1 cellular context compared by ENCODE assay signal in the genomic region with DNA sequence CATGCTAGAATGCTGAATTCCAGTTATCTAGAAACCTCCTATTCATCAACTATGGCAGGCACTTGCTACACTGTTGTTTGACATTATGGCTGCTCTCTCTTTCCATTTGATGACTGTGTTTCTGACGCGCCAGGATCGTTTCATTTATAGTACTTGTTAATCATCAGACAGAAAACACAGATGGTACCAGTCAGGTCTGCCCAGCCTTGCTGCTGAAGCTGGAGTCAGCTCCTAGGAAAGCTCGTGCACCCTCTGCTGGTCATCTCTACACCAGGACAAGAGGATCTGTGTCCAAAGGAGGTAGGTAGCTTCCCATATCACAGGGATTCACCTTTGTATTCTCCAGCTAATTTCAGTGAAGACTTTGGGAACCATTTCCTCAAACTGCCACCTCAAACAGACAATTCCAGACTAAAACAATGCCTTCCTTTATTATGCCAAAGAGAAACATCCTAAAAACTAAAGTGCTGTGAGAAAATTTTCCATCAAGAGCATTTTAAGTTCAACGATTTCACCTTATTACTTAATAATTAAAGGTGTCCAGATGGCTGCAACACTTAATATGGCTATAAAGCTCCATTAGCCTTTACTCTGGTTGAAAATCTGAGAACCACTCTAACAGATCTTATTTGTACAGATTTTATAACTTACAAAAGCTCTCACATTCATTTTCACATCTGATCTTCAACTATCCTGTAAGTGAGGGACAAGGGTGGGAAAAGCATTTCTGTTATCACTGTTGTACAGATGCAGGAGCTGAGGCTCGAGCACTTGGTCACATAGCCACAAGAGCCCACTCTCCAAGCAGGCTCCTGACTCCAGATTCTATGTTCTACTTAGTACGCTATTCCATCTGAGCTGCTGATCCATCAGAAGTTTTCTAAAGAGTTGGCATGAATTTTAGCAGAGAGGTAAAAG.
TF ChIP-seq lines count a peak whose summit lies in the region.

No MANE protein-coding gene starts in this region.

TF ChIP-seq in GM12878, 131 proteins besides CTCF, POLR2A, EP300 and RAD21 (continues in another document):
- TF ChIP-seq POLR2AphosphoS5 (IDR thresholded peaks at IDR 0.05; ENCODE audit: low read length), result peak; percentile 71; the same call in 1 of the 2 replicates
- peak; percentile 84 for TF ChIP-seq NBN (IDR thresholded peaks at IDR 0.05)
- no peak for TF ChIP-seq MAX (IDR thresholded peaks at IDR 0.05; ENCODE audit: low read depth, low read length)
- TF ChIP-seq IKZF1 (conservative IDR thresholded peaks at IDR 0.05), result peak; percentile 75
- TF ChIP-seq MEF2B (IDR thresholded peaks at IDR 0.05; ENCODE audit: partially characterized antibody, poor library complexity, severe bottlenecking), result peak; percentile 30
- TF ChIP-seq JUND (IDR thresholded peaks at IDR 0.05; ENCODE audit: low read depth, low read length), result no peak
- TF ChIP-seq EGR1 (IDR thresholded peaks at IDR 0.05; ENCODE audit: borderline replicate concordance in 1 of 2, low read depth in 2 of 2, low read length in 2 of 2), result no peak
- TF ChIP-seq, protein P1, sequence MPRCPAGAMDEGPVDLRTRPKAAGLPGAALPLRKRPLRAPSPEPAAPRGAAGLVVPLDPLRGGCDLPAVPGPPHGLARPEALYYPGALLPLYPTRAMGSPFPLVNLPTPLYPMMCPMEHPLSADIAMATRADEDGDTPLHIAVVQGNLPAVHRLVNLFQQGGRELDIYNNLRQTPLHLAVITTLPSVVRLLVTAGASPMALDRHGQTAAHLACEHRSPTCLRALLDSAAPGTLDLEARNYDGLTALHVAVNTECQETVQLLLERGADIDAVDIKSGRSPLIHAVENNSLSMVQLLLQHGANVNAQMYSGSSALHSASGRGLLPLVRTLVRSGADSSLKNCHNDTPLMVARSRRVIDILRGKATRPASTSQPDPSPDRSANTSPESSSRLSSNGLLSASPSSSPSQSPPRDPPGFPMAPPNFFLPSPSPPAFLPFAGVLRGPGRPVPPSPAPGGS (IDR thresholded peaks at IDR 0.05; ENCODE audit: borderline replicate concordance, insufficient read depth, low read depth, low read length, poor library complexity, severe bottlenecking), result no peak
- TF ChIP-seq RUNX3 (IDR thresholded peaks at IDR 0.05; ENCODE audit: low read length), result peak; percentile 32; the same call in 1 of the 2 replicates
- TF ChIP-seq HDAC2 (IDR thresholded peaks at IDR 0.05), result no peak
- TF ChIP-seq, protein P2, sequence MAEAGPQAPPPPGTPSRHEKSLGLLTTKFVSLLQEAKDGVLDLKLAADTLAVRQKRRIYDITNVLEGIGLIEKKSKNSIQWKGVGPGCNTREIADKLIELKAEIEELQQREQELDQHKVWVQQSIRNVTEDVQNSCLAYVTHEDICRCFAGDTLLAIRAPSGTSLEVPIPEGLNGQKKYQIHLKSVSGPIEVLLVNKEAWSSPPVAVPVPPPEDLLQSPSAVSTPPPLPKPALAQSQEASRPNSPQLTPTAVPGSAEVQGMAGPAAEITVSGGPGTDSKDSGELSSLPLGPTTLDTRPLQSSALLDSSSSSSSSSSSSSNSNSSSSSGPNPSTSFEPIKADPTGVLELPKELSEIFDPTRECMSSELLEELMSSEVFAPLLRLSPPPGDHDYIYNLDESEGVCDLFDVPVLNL (IDR thresholded peaks at IDR 0.05; ENCODE audit: low read depth, low read length), result no peak
- TF ChIP-seq RB1 (IDR thresholded peaks at IDR 0.05; ENCODE audit: borderline replicate concordance), result no peak
- TF ChIP-seq MTA2 (IDR thresholded peaks at IDR 0.05; ENCODE audit: low read depth), result 0 out of 2 replicates have a peak, but pooled peaks have one; percentile 43
- TF ChIP-seq, protein P3, sequence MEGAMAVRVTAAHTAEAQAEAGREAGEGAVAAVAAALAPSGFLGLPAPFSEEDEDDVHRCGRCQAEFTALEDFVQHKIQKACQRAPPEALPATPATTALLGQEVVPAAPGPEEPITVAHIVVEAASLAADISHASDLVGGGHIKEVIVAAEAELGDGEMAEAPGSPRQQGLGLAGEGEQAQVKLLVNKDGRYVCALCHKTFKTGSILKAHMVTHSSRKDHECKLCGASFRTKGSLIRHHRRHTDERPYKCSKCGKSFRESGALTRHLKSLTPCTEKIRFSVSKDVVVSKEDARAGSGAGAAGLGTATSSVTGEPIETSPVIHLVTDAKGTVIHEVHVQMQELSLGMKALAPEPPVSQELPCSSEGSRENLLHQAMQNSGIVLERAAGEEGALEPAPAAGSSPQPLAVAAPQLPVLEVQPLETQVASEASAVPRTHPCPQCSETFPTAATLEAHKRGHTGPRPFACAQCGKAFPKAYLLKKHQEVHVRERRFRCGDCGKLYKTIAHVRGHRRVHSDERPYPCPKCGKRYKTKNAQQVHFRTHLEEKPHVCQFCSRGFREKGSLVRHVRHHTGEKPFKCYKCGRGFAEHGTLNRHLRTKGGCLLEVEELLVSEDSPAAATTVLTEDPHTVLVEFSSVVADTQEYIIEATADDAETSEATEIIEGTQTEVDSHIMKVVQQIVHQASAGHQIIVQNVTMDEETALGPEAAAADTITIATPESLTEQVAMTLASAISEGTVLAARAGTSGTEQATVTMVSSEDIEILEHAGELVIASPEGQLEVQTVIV (IDR thresholded peaks at IDR 0.05; ENCODE audit: borderline replicate concordance, partially characterized antibody), result no peak
- TF ChIP-seq STAT3 (IDR thresholded peaks at IDR 0.05; ENCODE audit: low read depth, low read length), result no peak
- TF ChIP-seq IRF3 (IDR thresholded peaks at IDR 0.05), result no peak
- TF ChIP-seq MYC (IDR thresholded peaks at IDR 0.05; ENCODE audit: insufficient read depth, insufficient read length, insufficient replicate concordance, low read length, severe bottlenecking), result no peak
- TF ChIP-seq IRF5 (IDR thresholded peaks at IDR 0.05; ENCODE audit: borderline replicate concordance), result no peak
- no peak for TF ChIP-seq RAD51 (IDR thresholded peaks at IDR 0.05)
- TF ChIP-seq, protein P4, sequence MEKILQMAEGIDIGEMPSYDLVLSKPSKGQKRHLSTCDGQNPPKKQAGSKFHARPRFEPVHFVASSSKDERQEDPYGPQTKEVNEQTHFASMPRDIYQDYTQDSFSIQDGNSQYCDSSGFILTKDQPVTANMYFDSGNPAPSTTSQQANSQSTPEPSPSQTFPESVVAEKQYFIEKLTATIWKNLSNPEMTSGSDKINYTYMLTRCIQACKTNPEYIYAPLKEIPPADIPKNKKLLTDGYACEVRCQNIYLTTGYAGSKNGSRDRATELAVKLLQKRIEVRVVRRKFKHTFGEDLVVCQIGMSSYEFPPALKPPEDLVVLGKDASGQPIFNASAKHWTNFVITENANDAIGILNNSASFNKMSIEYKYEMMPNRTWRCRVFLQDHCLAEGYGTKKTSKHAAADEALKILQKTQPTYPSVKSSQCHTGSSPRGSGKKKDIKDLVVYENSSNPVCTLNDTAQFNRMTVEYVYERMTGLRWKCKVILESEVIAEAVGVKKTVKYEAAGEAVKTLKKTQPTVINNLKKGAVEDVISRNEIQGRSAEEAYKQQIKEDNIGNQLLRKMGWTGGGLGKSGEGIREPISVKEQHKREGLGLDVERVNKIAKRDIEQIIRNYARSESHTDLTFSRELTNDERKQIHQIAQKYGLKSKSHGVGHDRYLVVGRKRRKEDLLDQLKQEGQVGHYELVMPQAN (conservative IDR thresholded peaks at IDR 0.05), result no peak
- no peak for TF ChIP-seq NFXL1 (IDR thresholded peaks at IDR 0.05; ENCODE audit: borderline replicate concordance)
- no peak for TF ChIP-seq TAF1 (IDR thresholded peaks at IDR 0.05; ENCODE audit: borderline replicate concordance, low read depth, low read length)
- peak; percentile 60 for TF ChIP-seq RELA (IDR thresholded peaks at IDR 0.05; ENCODE audit: borderline replicate concordance, partially characterized antibody)
- no peak for TF ChIP-seq BMI1 (IDR thresholded peaks at IDR 0.05; ENCODE audit: borderline replicate concordance)
- TF ChIP-seq, protein P5, sequence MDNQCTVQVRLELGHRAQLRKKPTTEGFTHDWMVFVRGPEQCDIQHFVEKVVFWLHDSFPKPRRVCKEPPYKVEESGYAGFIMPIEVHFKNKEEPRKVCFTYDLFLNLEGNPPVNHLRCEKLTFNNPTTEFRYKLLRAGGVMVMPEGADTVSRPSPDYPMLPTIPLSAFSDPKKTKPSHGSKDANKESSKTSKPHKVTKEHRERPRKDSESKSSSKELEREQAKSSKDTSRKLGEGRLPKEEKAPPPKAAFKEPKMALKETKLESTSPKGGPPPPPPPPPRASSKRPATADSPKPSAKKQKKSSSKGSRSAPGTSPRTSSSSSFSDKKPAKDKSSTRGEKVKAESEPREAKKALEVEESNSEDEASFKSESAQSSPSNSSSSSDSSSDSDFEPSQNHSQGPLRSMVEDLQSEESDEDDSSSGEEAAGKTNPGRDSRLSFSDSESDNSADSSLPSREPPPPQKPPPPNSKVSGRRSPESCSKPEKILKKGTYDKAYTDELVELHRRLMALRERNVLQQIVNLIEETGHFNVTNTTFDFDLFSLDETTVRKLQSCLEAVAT (IDR thresholded peaks at IDR 0.05), result peak; percentile 80
- no peak for TF ChIP-seq ZNF217 (IDR thresholded peaks at IDR 0.05)
- peak; percentile 85; the same call in 1 of the 2 replicates for TF ChIP-seq SMARCA5 (IDR thresholded peaks at IDR 0.05)
- no peak for TF ChIP-seq TBL1XR1 (IDR thresholded peaks at IDR 0.05; ENCODE audit: low read depth, low read length)
- 0 out of 2 replicates have a peak, but pooled peaks have one; percentile 83 for TF ChIP-seq WRNIP1 (IDR thresholded peaks at IDR 0.05; ENCODE audit: borderline replicate concordance, low read depth, low read length)
- no peak for TF ChIP-seq TCF7 (IDR thresholded peaks at IDR 0.05; ENCODE audit: borderline replicate concordance)
- TF ChIP-seq ZBED1 (IDR thresholded peaks at IDR 0.05; ENCODE audit: borderline replicate concordance), result no peak; the same call in 1 of the 2 replicates
- TF ChIP-seq CBX5 (IDR thresholded peaks at IDR 0.05; ENCODE audit: low read depth), result peak; percentile 79; the same call in 1 of the 2 replicates
- TF ChIP-seq ZZZ3 (IDR thresholded peaks at IDR 0.05; ENCODE audit: control insufficient read depth, insufficient read length, low read depth), result no peak
- TF ChIP-seq STAT1 (conservative IDR thresholded peaks at IDR 0.05), result no peak
- TF ChIP-seq ESRRA (IDR thresholded peaks at IDR 0.05; ENCODE audit: low read length), result no peak
- no peak; the same call in 1 of the 2 replicates for TF ChIP-seq NFIC (IDR thresholded peaks at IDR 0.05; ENCODE audit: low read depth, low read length)
- TF ChIP-seq FOXM1 (IDR thresholded peaks at IDR 0.05; ENCODE audit: low read depth, low read length), result no peak
- no peak for TF ChIP-seq KAT2A (conservative IDR thresholded peaks at IDR 0.05; ENCODE audit: control insufficient read depth, low read depth, low read length)
- TF ChIP-seq HDAC6 (IDR thresholded peaks at IDR 0.05; ENCODE audit: unreplicated experiment), result no peak
- TF ChIP-seq CHD4 (IDR thresholded peaks at IDR 0.05), result no peak
- TF ChIP-seq ZNF207 (IDR thresholded peaks at IDR 0.05; ENCODE audit: borderline replicate concordance), result no peak
- 0 out of 2 replicates have a peak, but pooled peaks have one; percentile 25 for TF ChIP-seq CBFB (IDR thresholded peaks at IDR 0.05; ENCODE audit: low read depth)
- TF ChIP-seq SUPT20H (IDR thresholded peaks at IDR 0.05; ENCODE audit: borderline replicate concordance, control insufficient read depth, low read depth, low read length), result no peak
- TF ChIP-seq, protein P6, sequence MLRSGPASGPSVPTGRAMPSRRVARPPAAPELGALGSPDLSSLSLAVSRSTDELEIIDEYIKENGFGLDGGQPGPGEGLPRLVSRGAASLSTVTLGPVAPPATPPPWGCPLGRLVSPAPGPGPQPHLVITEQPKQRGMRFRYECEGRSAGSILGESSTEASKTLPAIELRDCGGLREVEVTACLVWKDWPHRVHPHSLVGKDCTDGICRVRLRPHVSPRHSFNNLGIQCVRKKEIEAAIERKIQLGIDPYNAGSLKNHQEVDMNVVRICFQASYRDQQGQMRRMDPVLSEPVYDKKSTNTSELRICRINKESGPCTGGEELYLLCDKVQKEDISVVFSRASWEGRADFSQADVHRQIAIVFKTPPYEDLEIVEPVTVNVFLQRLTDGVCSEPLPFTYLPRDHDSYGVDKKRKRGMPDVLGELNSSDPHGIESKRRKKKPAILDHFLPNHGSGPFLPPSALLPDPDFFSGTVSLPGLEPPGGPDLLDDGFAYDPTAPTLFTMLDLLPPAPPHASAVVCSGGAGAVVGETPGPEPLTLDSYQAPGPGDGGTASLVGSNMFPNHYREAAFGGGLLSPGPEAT (IDR thresholded peaks at IDR 0.05; ENCODE audit: low read depth), result peak; percentile 60; the same call in 1 of the 2 replicates
- TF ChIP-seq BRCA1 (IDR thresholded peaks at IDR 0.05; ENCODE audit: low read depth, low read length), result no peak
- TF ChIP-seq ZNF384 (IDR thresholded peaks at IDR 0.05; ENCODE audit: borderline replicate concordance, low read depth, low read length), result no peak
- peak; percentile 67; the same call in 1 of the 2 replicates for TF ChIP-seq ZNF24 (IDR thresholded peaks at IDR 0.05)
- no peak for TF ChIP-seq KDM1A (IDR thresholded peaks at IDR 0.05; ENCODE audit: borderline replicate concordance)
